ENCODE assay signal across 18 cellular contexts in the genomic region with DNA sequence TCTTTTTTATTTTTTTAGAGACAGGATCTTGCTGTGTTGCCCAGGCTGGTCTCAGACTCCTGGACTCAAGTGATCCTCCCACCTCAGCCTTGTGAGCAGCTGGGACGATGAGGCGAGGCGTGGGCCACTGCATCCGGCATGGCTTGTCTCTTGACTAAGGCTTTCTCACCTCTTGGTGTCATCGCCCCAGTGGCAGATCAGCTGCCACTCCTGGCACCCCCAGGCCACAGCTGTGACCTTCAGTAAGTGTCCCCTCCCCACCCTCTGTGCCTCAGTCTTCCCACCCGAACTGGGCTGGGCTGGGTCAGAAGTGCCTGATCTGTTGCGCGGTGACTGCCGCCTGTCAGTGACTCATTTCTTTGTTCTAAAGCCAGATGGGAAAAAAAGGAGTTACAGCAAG. TPM values are rescaled to one million over a fixed set of nuclear protein-coding genes. Genes with fewer than 3 reads are reported as not detected.
DNase-seq lines count a peak whose midpoint lies in the region; ATAC-seq and TF ChIP-seq lines count a peak whose summit lies in the region.
"Had no signal": no experiment of that assay in that cellular context is flagged by ENCODE, and none has a peak within 500 bp of the region (broad histone marks: within the 10 kb centered on the region; RNA-seq: fewer than 3 reads in every experiment).

No MANE protein-coding gene starts in this region.

- no peak for ATAC-seq in HG02938 (IDR thresholded peaks at IDR 0.05; ENCODE audit: unreplicated experiment)
- ATAC-seq in GM19395 (IDR thresholded peaks at IDR 0.05; ENCODE audit: unreplicated experiment): no peak
- ATAC-seq: stimulated activated naive B cell treated with anti-CD40 and anti-IgM and Interleukin-4, amounts not matched to agents 10 μg/mL and 1 μg/mL and 100 μg/mL, for 72 hours; upper lobe of right lung had no signal

- H3K27me3 ChIP-seq in osteoblast (ENCODE audit: insufficient read depth, low read length): peaks cover 14% of the 10 kb centered on the region
- H3K27me3 ChIP-seq: adrenal gland, upper lobe of right lung had no signal

- DNase-seq in Daoy (ENCODE audit: low read depth) (peak; percentile 33), RPMI7951 (ENCODE audit: low read depth) (peak; percentile 43), epithelial cell of esophagus (ENCODE audit: low read depth) (peak; percentile 35), osteoblast (ENCODE audit: insufficient read length, low spot score, missing footprints) (peak; percentile 87), AG20443 (ENCODE audit: low spot score) (no peak)
- DNase-seq: Caco-2; central memory CD4-positive, alpha-beta T cell; endodermal cell; NCI-H1417; NCI-H2171 treated with DMSO at 0.1 percent for 48 hours; NCI-H69; stimulated activated naive B cell treated with anti-CD40 and anti-IgM and Interleukin-4, amounts not matched to agents 10 μg/mL and 1 μg/mL and 100 μg/mL, for 72 hours; T-helper 2 cell; upper lobe of right lung had no signal

- H3K79me2 ChIP-seq in osteoblast (ENCODE audit: insufficient read depth, low read length): no peaks in the 10 kb centered on the region

- no peak overlapping the region for H2AFZ ChIP-seq in osteoblast (ENCODE audit: low read length)

- H3K4me3 ChIP-seq in epithelial cell of esophagus (ENCODE audit: low read length): no peak overlapping the region
- no peak overlapping the region for H3K4me3 ChIP-seq in osteoblast (ENCODE audit: insufficient read depth, low read length)
- H3K4me3 ChIP-seq: adrenal gland, upper lobe of right lung had no signal

- no peak overlapping the region for H3K27ac ChIP-seq in osteoblast (ENCODE audit: low read depth, low read length)
- H3K27ac ChIP-seq: adrenal gland, upper lobe of right lung had no signal

- TF ChIP-seq CTCF in epithelial cell of esophagus (IDR thresholded peaks at IDR 0.05; ENCODE audit: insufficient read depth, low read depth, low read length, missing control alignments) (no peak), osteoblast (IDR thresholded peaks at IDR 0.05; ENCODE audit: extremely low read depth, low read depth, low read length) (no peak)

- H3K4me1 ChIP-seq in osteoblast (ENCODE audit: insufficient read depth, low read length): peaks cover 4% of the 10 kb centered on the region
- H3K4me1 ChIP-seq: Caco-2 had no signal

- H3K36me3 ChIP-seq in osteoblast (ENCODE audit: insufficient read depth, low read length): no peaks in the 10 kb centered on the region
- H3K36me3 ChIP-seq: adrenal gland, upper lobe of right lung had no signal

- H3K9me3 ChIP-seq in osteoblast (ENCODE audit: low read depth, low read length): no peaks in the 10 kb centered on the region
- H3K9me3 ChIP-seq: adrenal gland, Caco-2, upper lobe of right lung had no signal

- no peaks in the 10 kb centered on the region for H4K20me1 ChIP-seq in osteoblast (ENCODE audit: insufficient read depth, low read length)

- H3K4me2 ChIP-seq in osteoblast (ENCODE audit: insufficient read depth, low read length): no peak overlapping the region

RNA-seq across cellular contexts. Expression of gene SYNGR1, which starts 3.6 kb away (rescaled TPM):
- total RNA-seq in Daoy (2014; rRNA removed; shearing (Covaris generic)): 1.4 and 2.7 TPM in 2 replicates
- total RNA-seq in RPMI7951 (2014; rRNA removed; shearing (Covaris generic)): 7.0 and 14.8 TPM in 2 replicates
- total RNA-seq in osteoblast: 2.1 and 3.6 TPM in 2 replicates
- total RNA-seq: HT-29 had no signal

RNA-seq across cellular contexts. Expression of gene RPL3, which starts 33.9 kb away (rescaled TPM):
- 2,011 and 2,060 TPM in 2 replicates for total RNA-seq in Daoy (2014; rRNA removed; shearing (Covaris generic))
- total RNA-seq in RPMI7951 (2014; rRNA removed; shearing (Covaris generic)): 1,170 and 1,583 TPM in 2 replicates
- 1,858 and 2,119 TPM in 2 replicates for total RNA-seq in osteoblast

RNA-seq across cellular contexts. Expression of gene TAB1, which starts 46.2 kb away (rescaled TPM):
- total RNA-seq in Daoy (2014; rRNA removed; shearing (Covaris generic)): 10.3 and 14.9 TPM in 2 replicates
- total RNA-seq in RPMI7951 (2014; rRNA removed; shearing (Covaris generic)): 7.6 and 8.0 TPM in 2 replicates
- total RNA-seq in osteoblast: 12.7 TPM in 2 replicates
